ENCODE assay signal across 20 cellular contexts in genomic region chr12:39392154-39392925, GRCh38. TPM values are rescaled to one million over a fixed set of nuclear protein-coding genes. Genes with fewer than 3 reads are reported as not detected.
DNase-seq lines count a peak whose midpoint lies in the region; ATAC-seq, FAIRE-seq and TF ChIP-seq lines count a peak whose summit lies in the region.
"Had no signal": no experiment of that assay in that cellular context is flagged by ENCODE, and none has a peak within 500 bp of the region (broad histone marks: within the 10 kb centered on the region; RNA-seq: fewer than 3 reads in every experiment).

No MANE protein-coding gene starts in this region.

- H3K4me3 ChIP-seq in heart right ventricle (no peak overlapping the region), keratinocyte (ENCODE audit: control insufficient read depth in 2 of 3, extremely low read depth in 1 of 3, insufficient read depth in 2 of 3, low read depth in 1 of 3, low read length in 3 of 3) (no peak overlapping the region), stomach (no peak overlapping the region)
- H3K4me3 ChIP-seq: BLaER1, dorsolateral prefrontal cortex, esophagus muscularis mucosa had no signal

- WGBS in heart right ventricle, 2 donors = 49 to 50% methylated on average over 1 of the region's 1 CpG
- WGBS in stomach, 5 donors = 40 to 60% (median 44%) methylated on average over 1 of the region's 1 CpG

- H2AFZ ChIP-seq in keratinocyte (ENCODE audit: control insufficient read depth, low read length) = no peak overlapping the region

- FAIRE-seq in keratinocyte (lab: Jason Lieb, UNC) = peak; percentile 58

- H3K4me1 ChIP-seq in heart right ventricle (peaks cover 0 to 52% (median 21%) of the 10 kb centered on the region in 9 donors), keratinocyte (ENCODE audit: control insufficient read depth, extremely low read depth, insufficient read depth, low read length) (no peaks in the 10 kb centered on the region), stomach (peaks cover 0 to 19% (median 7%) of the 10 kb centered on the region in 4 donors)
- H3K4me1 ChIP-seq: BLaER1, esophagus muscularis mucosa had no signal

- no peaks in the 10 kb centered on the region for H3K79me2 ChIP-seq in keratinocyte (ENCODE audit: control insufficient read depth, insufficient read depth, low read length)

- DNase-seq in Right ventricle myocardium inferior (ENCODE audit: missing footprints) = no peak
- DNase-seq in heart right ventricle = no peak
- peak; percentile 29 for DNase-seq in amniotic epithelial cell (ENCODE audit: low read depth)
- DNase-seq in keratinocyte (ENCODE audit: low read depth, low spot score) = no peak
- peak; percentile 34 for DNase-seq in stomach
- no peak for DNase-seq in HuH-7 (ENCODE audit: low spot score)
- no peak for DNase-seq in NCI-H146 (lab: John Stamatoyannopoulos, UW)
- DNase-seq: activated CD4-positive, alpha-beta T cell treated with anti-CD3 and anti-CD28 coated beads, Interleukin-2, amount 50 U/mL, for 1 hour; activated effector memory CD4-positive, alpha-beta T cell treated with Interleukin-2 at 50 U/mL for 16 hours; dorsolateral prefrontal cortex; IMR-90; NCI-H2171; NCI-H526 treated with DMSO at 0.1 percent for 48 hours; SHP77 treated with DMSO at 0.1 percent for 48 hours; stimulated activated CD8-positive, alpha-beta memory T cell treated with anti-CD3 and anti-CD28 coated beads, Interleukin-4, amount 100 ng/mL, for 48 hours; T-helper 1 cell had no signal

- no peak for TF ChIP-seq POLR2A in stomach (IDR thresholded peaks at IDR 0.05)

- no peaks in the 10 kb centered on the region for H3K9me3 ChIP-seq in heart right ventricle
- H3K9me3 ChIP-seq in keratinocyte (ENCODE audit: control insufficient read depth, low read depth, low read length) = no peaks in the 10 kb centered on the region
- H3K9me3 ChIP-seq in stomach = no peaks in the 10 kb centered on the region
- H3K9me3 ChIP-seq: BLaER1, esophagus muscularis mucosa had no signal

- no peaks in the 10 kb centered on the region for H3K36me3 ChIP-seq in heart right ventricle
- H3K36me3 ChIP-seq in keratinocyte (ENCODE audit: control insufficient read depth in 2 of 2, extremely low read depth in 1 of 2, insufficient read depth in 2 of 2, low read length in 2 of 2) = no peaks in the 10 kb centered on the region
- no peaks in the 10 kb centered on the region for H3K36me3 ChIP-seq in stomach
- H3K36me3 ChIP-seq: BLaER1, esophagus muscularis mucosa had no signal

- H3K27ac ChIP-seq in heart right ventricle (peak overlapping the region in 1 of 10 donors; percentile 9), keratinocyte (ENCODE audit: control insufficient read depth, insufficient read depth, low read length) (no peak overlapping the region), stomach (no peak overlapping the region)
- H3K27ac ChIP-seq: BLaER1, dorsolateral prefrontal cortex, esophagus muscularis mucosa, HL-60 had no signal

- no peak for TF ChIP-seq CTCF in heart right ventricle (IDR thresholded peaks at IDR 0.05)
- TF ChIP-seq CTCF in keratinocyte (optimal IDR thresholded peaks at IDR 0.05 in 1 of 3, IDR thresholded peaks at IDR 0.05 in 1 of 3, conservative IDR thresholded peaks at IDR 0.05 in 1 of 3; ENCODE audit: extremely low read depth in 1 of 3, insufficient read depth in 2 of 3, low read length in 3 of 3) = no peak
- TF ChIP-seq CTCF in stomach (IDR thresholded peaks at IDR 0.05) = no peak

- H4K20me1 ChIP-seq in keratinocyte (ENCODE audit: control insufficient read depth, extremely low read depth, insufficient read depth, low read length) = no peaks in the 10 kb centered on the region
- H4K20me1 ChIP-seq: BLaER1 had no signal

- no peak for TF ChIP-seq EP300 in stomach (IDR thresholded peaks at IDR 0.05)

- H3K27me3 ChIP-seq in heart right ventricle (no peaks in the 10 kb centered on the region), keratinocyte (ENCODE audit: control insufficient read depth, extremely low read depth, insufficient read depth, low read length) (no peaks in the 10 kb centered on the region), stomach (no peaks in the 10 kb centered on the region)
- H3K27me3 ChIP-seq: BLaER1, dorsolateral prefrontal cortex, esophagus muscularis mucosa had no signal

- H3K9me1 ChIP-seq in keratinocyte (ENCODE audit: control insufficient read depth, extremely low read depth, insufficient read depth, low read length) = no peaks in the 10 kb centered on the region

- H3K4me2 ChIP-seq in keratinocyte (ENCODE audit: control insufficient read depth, extremely low read depth, insufficient read depth, low read depth, low read length) = no peak overlapping the region
- H3K4me2 ChIP-seq: BLaER1 had no signal

- peak; percentile 33 for ATAC-seq in Right ventricle myocardium inferior
- ATAC-seq in heart right ventricle = no peak
- no peak for ATAC-seq in HG03280 (IDR thresholded peaks at IDR 0.05; ENCODE audit: unreplicated experiment)

- dilution Hi-C loops in keratinocyte (cut with MboI; ENCODE audit: extremely low pct_ligation_motif_present, low sequenced_read_pairs) = no loop called here

- intact Hi-C loops in Right ventricle myocardium inferior (cut with DNase I) (no loop called here), heart right ventricle (cut with DNase I) (no loop called here), stomach (cut with DNase I; ENCODE audit: low total_unique reads) (no loop called here)

- H3K9ac ChIP-seq in keratinocyte (ENCODE audit: control insufficient read depth, extremely low read depth, insufficient read depth, low read length) = no peak overlapping the region
- H3K9ac ChIP-seq: BLaER1 had no signal

RNA-seq across cellular contexts. Expression of gene KIF21A, which starts 50.6 kb away (rescaled TPM):
- total RNA-seq in Right ventricle myocardium inferior = 57.9 TPM
- 10 to 100 TPM; 42.3 to 71.8 (median 49.9) TPM for total RNA-seq in heart right ventricle
- 10 to 100 TPM; 11.4 to 71.8 TPM for polyA plus RNA-seq in heart right ventricle
- polyA plus RNA-seq in keratinocyte = 17.2 to 27.5 TPM (median 21.1 TPM) in 3 replicates
- polyA plus RNA-seq in keratinocyte (2011; ENCODE audit: low read depth) = 45.3 TPM
- 11.9 and 20.9 TPM in 2 replicates for polyA plus RNA-seq in keratinocyte (2011; cell fraction: cytosol; rRNA removed)
- polyA plus RNA-seq in keratinocyte (2011; cell fraction: nucleus; rRNA removed) = 25.6 and 35.9 TPM in 2 replicates
- polyA plus RNA-seq in keratinocyte (2012; ENCODE audit: low replicate concordance) = 18.3 and 23.1 TPM in 2 replicates
- polyA minus RNA-seq in keratinocyte = 10.2 to 56.7 TPM (median 27.9 TPM) in 3 replicates
- 10.6 TPM for polyA minus RNA-seq in keratinocyte (2011; cell fraction: cytosol; rRNA and poly(A)+ RNA removed)
- 40.2 and 76.2 TPM in 2 replicates for polyA minus RNA-seq in keratinocyte (2011; cell fraction: nucleus; rRNA and poly(A)+ RNA removed)
- 10 to 100 TPM; 11.1 to 45.9 (median 33.5) TPM for total RNA-seq in stomach
- polyA plus RNA-seq in stomach = 1 to 10 TPM; 4.9 to 7.3 (median 6.7) TPM

Comparison
In these comparisons a context has a peak if more than half of its experiments do, and no peak if none do; other contexts are left out.
1. DNase-seq: peak in amniotic epithelial cell (single experiment) and stomach (single experiment); none in Right ventricle myocardium inferior (single experiment), heart right ventricle (0 of 2), keratinocyte (single experiment), HuH-7 (single experiment) and NCI-H146 (single experiment).